Comparison of ENCODE assay signal across 14 cellular contexts in the genomic region with DNA sequence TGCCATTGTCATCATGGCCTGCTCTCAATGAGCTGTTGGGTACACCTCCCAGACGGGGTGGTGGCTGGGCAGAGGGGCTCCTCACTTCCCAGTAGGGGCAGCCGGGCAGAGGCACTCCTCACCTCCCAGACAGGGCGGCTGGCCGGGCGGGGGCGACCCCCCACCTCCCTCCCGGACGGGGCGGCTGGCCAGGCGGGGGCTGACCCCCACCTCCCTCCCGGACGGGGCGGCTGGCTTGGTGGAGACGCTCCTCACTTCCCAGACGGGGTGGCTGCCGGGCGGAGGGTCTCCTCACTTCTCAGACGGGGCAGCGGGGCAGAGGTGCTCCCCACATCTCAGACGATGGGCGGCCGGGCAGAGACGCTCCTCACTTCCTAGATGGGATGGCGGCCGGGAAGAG. TPM values are rescaled to one million over a fixed set of nuclear protein-coding genes. Genes with fewer than 3 reads are reported as not detected.
"Had no signal": no experiment of that assay in that cellular context is flagged by ENCODE, and none has a peak within 500 bp of the region (broad histone marks: within the 10 kb centered on the region; RNA-seq: fewer than 3 reads in every experiment).

No MANE protein-coding gene starts in this region.

RNA-seq across cellular contexts. Expression of a gene that starts 18.0 kb away (rescaled TPM):
- total RNA-seq: activated naive CD4-positive, alpha-beta T cell treated with anti-CD3 and anti-CD28 coated beads for 36 hours; activated naive CD4-positive, alpha-beta T cell treated with anti-CD3 and anti-CD28 coated beads, Interleukin-2, amount 50 U/mL, for 72 hours; activated naive CD8-positive, alpha-beta T cell treated with anti-CD3 and anti-CD28 coated beads for 36 hours; activated naive CD8-positive, alpha-beta T cell treated with anti-CD3 and anti-CD28 coated beads, Interleukin-2, amount 10 ng/mL, durations not matched to agents 7 days and 5 days; activated T-helper 1 cell treated with anti-CD3 and anti-CD28 coated beads, Interleukin-12 subunit alpha, Interleukin-12 subunit beta, Interleukin-2, Interleukin-4 antibody, amounts not matched to agents 30 ng/mL and 10 ng/mL and 1 ng/mL, durations not matched to agents 14 hours and 24 hours and 36 hours; activated T-helper 2 cell treated with anti-CD3 and anti-CD28 coated beads, Interferon-gamma antibody, Interleukin-2, Interleukin-4, amounts not matched to agents 10 μg/mL and 5 μg/mL and 100 μg/mL, durations not matched to agents 14 hours and 24 hours and 36 hours; aorta; ascending aorta; astrocyte; breast epithelium; bronchial epithelial cell; cardiac septum; chondrocyte had no signal
- polyA plus RNA-seq: aorta, cardiac muscle cell had no signal
